In genomic region chr6:163929538-163929937, GRCh38 we compare ENCODE assay signal across 26 cellular contexts.
"Had no signal": no experiment of that assay in that cellular context is flagged by ENCODE, and none has a peak within 500 bp of the region (broad histone marks: within the 10 kb centered on the region; RNA-seq: fewer than 3 reads in every experiment).

No MANE protein-coding gene starts in this region.

- DNase-seq: naive thymus-derived CD4-positive, alpha-beta T cell; natural killer cell; nucleus accumbens; pancreas; right cardiac atrium; right lobe of liver; sigmoid colon; small intestine; stimulated activated CD4-positive, alpha-beta T cell treated with anti-CD3 and anti-CD28 coated beads, Interleukin-15, amount 100 ng/mL, for 24 hours; stimulated activated CD4-positive, alpha-beta T cell treated with anti-CD3 and anti-CD28 coated beads, Interleukin-2, amount 100 ng/mL, for 24 hours; stimulated activated CD4-positive, alpha-beta T cell treated with anti-CD3 and anti-CD28 coated beads, Interleukin-2, amount 100 ng/mL, for 48 hours; stimulated activated CD4-positive, alpha-beta T cell treated with anti-CD3 and anti-CD28 coated beads, Interleukin-4, amount 100 ng/mL, for 24 hours; stimulated activated naive B cell treated with anti-CD40 and anti-IgM and Interleukin-4, amounts not matched to agents 10 μg/mL and 1 μg/mL and 100 μg/mL, for 72 hours; stimulated activated naive CD4-positive, alpha-beta T cell treated with Interleukin-2 at 50 U/mL for 16 hours; stomach; trophoblast cell; upper lobe of left lung had no signal

- H3K4me3 ChIP-seq: pancreas, prostate gland, right lobe of liver, sigmoid colon, stomach, thoracic aorta, thyroid gland, tibial nerve, upper lobe of left lung, vagina had no signal

- ATAC-seq: naive thymus-derived CD4-positive, alpha-beta T cell; natural killer cell; pancreas; right cardiac atrium; right lobe of liver; stimulated activated effector memory CD8-positive, alpha-beta T cell treated with anti-CD3 and anti-CD28 coated beads, Interleukin-12 subunit alpha, Interleukin-12 subunit beta, amount 100 ng/mL, for 72 hours; stimulated activated naive B cell treated with anti-CD40 and anti-IgM and Interleukin-4, amounts not matched to agents 10 μg/mL and 1 μg/mL and 100 μg/mL, for 72 hours had no signal

- H3K36me3 Mint-ChIP-seq: naive thymus-derived CD4-positive, alpha-beta T cell; natural killer cell; stimulated activated effector memory CD8-positive, alpha-beta T cell treated with anti-CD3 and anti-CD28 coated beads, Interleukin-12 subunit alpha, Interleukin-12 subunit beta, amount 100 ng/mL, for 72 hours; stimulated activated naive B cell treated with anti-CD40 and anti-IgM and Interleukin-4, amounts not matched to agents 10 μg/mL and 1 μg/mL and 100 μg/mL, for 72 hours had no signal

- H3K4me1 Mint-ChIP-seq: naive thymus-derived CD4-positive, alpha-beta T cell; natural killer cell; stimulated activated effector memory CD8-positive, alpha-beta T cell treated with anti-CD3 and anti-CD28 coated beads, Interleukin-12 subunit alpha, Interleukin-12 subunit beta, amount 100 ng/mL, for 72 hours; stimulated activated naive B cell treated with anti-CD40 and anti-IgM and Interleukin-4, amounts not matched to agents 10 μg/mL and 1 μg/mL and 100 μg/mL, for 72 hours had no signal

- H3K36me3 ChIP-seq: neutrophil, pancreas, prostate gland, right lobe of liver, sigmoid colon, stomach, thoracic aorta, thyroid gland, tibial nerve, upper lobe of left lung, vagina had no signal

- H3K27me3 ChIP-seq: neutrophil, pancreas, right lobe of liver, sigmoid colon, stomach, thyroid gland, tibial nerve, upper lobe of left lung, vagina had no signal

- H3K9me3 ChIP-seq: neutrophil, pancreas, prostate gland, right lobe of liver, sigmoid colon, stomach, thoracic aorta, thyroid gland, tibial nerve, upper lobe of left lung, vagina had no signal

- H3K27ac ChIP-seq: neutrophil, pancreas, prostate gland, right lobe of liver, sigmoid colon, stomach, thoracic aorta, thyroid gland, tibial nerve, upper lobe of left lung, vagina had no signal

- H3K27ac Mint-ChIP-seq: naive thymus-derived CD4-positive, alpha-beta T cell; natural killer cell; nephron; stimulated activated effector memory CD8-positive, alpha-beta T cell treated with anti-CD3 and anti-CD28 coated beads, Interleukin-12 subunit alpha, Interleukin-12 subunit beta, amount 100 ng/mL, for 72 hours; stimulated activated naive B cell treated with anti-CD40 and anti-IgM and Interleukin-4, amounts not matched to agents 10 μg/mL and 1 μg/mL and 100 μg/mL, for 72 hours; stimulated activated naive CD8-positive, alpha-beta T cell treated with anti-CD3 and anti-CD28 coated beads, Interleukin-15, Interleukin-2, amounts not matched to agents 100 ng/mL and 50 ng/mL, for 24 hours had no signal

- H3K4me3 Mint-ChIP-seq: naive thymus-derived CD4-positive, alpha-beta T cell; natural killer cell; nephron; stimulated activated effector memory CD8-positive, alpha-beta T cell treated with anti-CD3 and anti-CD28 coated beads, Interleukin-12 subunit alpha, Interleukin-12 subunit beta, amount 100 ng/mL, for 72 hours; stimulated activated naive B cell treated with anti-CD40 and anti-IgM and Interleukin-4, amounts not matched to agents 10 μg/mL and 1 μg/mL and 100 μg/mL, for 72 hours; stimulated activated naive CD8-positive, alpha-beta T cell treated with anti-CD3 and anti-CD28 coated beads, Interleukin-15, Interleukin-2, amounts not matched to agents 100 ng/mL and 50 ng/mL, for 24 hours had no signal

- H3K9me3 Mint-ChIP-seq: naive thymus-derived CD4-positive, alpha-beta T cell; natural killer cell; nephron; stimulated activated effector memory CD8-positive, alpha-beta T cell treated with anti-CD3 and anti-CD28 coated beads, Interleukin-12 subunit alpha, Interleukin-12 subunit beta, amount 100 ng/mL, for 72 hours; stimulated activated naive B cell treated with anti-CD40 and anti-IgM and Interleukin-4, amounts not matched to agents 10 μg/mL and 1 μg/mL and 100 μg/mL, for 72 hours; stimulated activated naive CD8-positive, alpha-beta T cell treated with anti-CD3 and anti-CD28 coated beads, Interleukin-15, Interleukin-2, amounts not matched to agents 100 ng/mL and 50 ng/mL, for 24 hours had no signal

- H3K4me1 ChIP-seq: pancreas, prostate gland, right lobe of liver, sigmoid colon, stomach, thyroid gland, tibial nerve, upper lobe of left lung, vagina had no signal
